ENCODE assay signal across 8 cellular contexts in genomic region chr7:29723122-29723521, GRCh38.
DNase-seq lines count a peak whose midpoint lies in the region; FAIRE-seq and TF ChIP-seq lines count a peak whose summit lies in the region.
"Not testable (repeated sequence)": the region's sequence is repeated elsewhere in the genome, so short reads cannot be mapped to it uniquely, and the experiment has no call there.

No MANE protein-coding gene starts in this region.

- peak overlapping the region; percentile 58 for H3K27ac Mint-ChIP-seq in MCF 10A (ENCODE audit: low read depth, unreplicated experiment)

- H3K4me1 Mint-ChIP-seq in MCF 10A (ENCODE audit: insufficient read depth, unreplicated experiment), result peaks cover 18% of the 10 kb centered on the region

- not testable (repeated sequence) for TF ChIP-seq CTCF in MCF 10A (IDR thresholded peaks at IDR 0.05; ENCODE audit: unreplicated experiment); fibroblast of pulmonary artery (IDR thresholded peaks at IDR 0.05; ENCODE audit: low read length, missing control alignments)

- BruUV-seq in MCF 10A (replicated peaks; lab: Mats Ljungman, UMichigan), result not testable (repeated sequence)

- H3K4me1 ChIP-seq in SJCRH30, result not testable (repeated sequence)

- H3K36me3 ChIP-seq in SJCRH30, result not testable (repeated sequence)

- H3K36me3 Mint-ChIP-seq in MCF 10A (ENCODE audit: insufficient read depth, unreplicated experiment), result not testable (repeated sequence)

- H3K27me3 ChIP-seq in SJCRH30, result not testable (repeated sequence)

- H3K27ac ChIP-seq in SJCRH30, result not testable (repeated sequence)

- not testable (repeated sequence) for H3K9me3 ChIP-seq in SJCRH30 (replicated peaks)

- FAIRE-seq in HTR-8/SVneo (lab: Jason Lieb, UNC), result not testable (repeated sequence)

- not testable (repeated sequence) for H3K4me3 Mint-ChIP-seq in MCF 10A (ENCODE audit: unreplicated experiment)

- H3K4me3 ChIP-seq in SJCRH30, result peak overlapping the region; percentile 28
- H3K4me3 ChIP-seq in fibroblast of pulmonary artery (replicated peaks; ENCODE audit: low read depth, low read length), result not testable (repeated sequence)

- DNase-seq in A172 (ENCODE audit: low spot score), result peak; percentile 98
- peak; percentile 69 for DNase-seq in ELF-1 (ENCODE audit: low read depth, low spot score)
- DNase-seq in HTR-8/SVneo (ENCODE audit: insufficient read length, low spot score), result peak; percentile 41
- DNase-seq in SJCRH30, result peak; percentile 66 to 75
- peak; percentile 94 for DNase-seq in MCF 10A (ENCODE audit: unreplicated experiment)
- DNase-seq in fibroblast of pulmonary artery (ENCODE audit: low read depth), result peak; percentile 87
- DNase-seq in left kidney (ENCODE audit: low read depth, low spot score), result peak; percentile 21
- DNase-seq in pulmonary artery endothelial cell (ENCODE audit: low read depth, low spot score), result peak; percentile 37

- intact Hi-C loops in MCF 10A (cut with micrococcal nuclease), result not testable (repeated sequence)

- CTCF ChIA-PET in MCF 10A (lab: Yijun Ruan, JAX), result interaction anchor here (0.7 to 1.2 kb wide), 2 partner anchors 20 to 198 kb away, joined by 3 read pairs; no protein-coding TSS in a partner anchor

- H3K9me3 Mint-ChIP-seq in MCF 10A (ENCODE audit: unreplicated experiment), result not testable (repeated sequence)

- not testable (repeated sequence) for H3K27me3 Mint-ChIP-seq in MCF 10A (ENCODE audit: insufficient read depth, unreplicated experiment)

- POLR2A ChIA-PET in MCF 10A (lab: Yijun Ruan, JAX), result not testable (repeated sequence)

Comparison
In these comparisons a context has a peak if more than half of its experiments do, and no peak if none do; other contexts are left out.
1. DNase-seq: peak in every context shown above with its lines; median percentile 98 in A172; 94 in MCF 10A; 87 in fibroblast of pulmonary artery; 70 in SJCRH30; 69 in ELF-1; 41 in HTR-8/SVneo; 37 in pulmonary artery endothelial cell; 21 in left kidney.